Comparison of ENCODE assay signal across 13 cellular contexts in the genomic region with DNA sequence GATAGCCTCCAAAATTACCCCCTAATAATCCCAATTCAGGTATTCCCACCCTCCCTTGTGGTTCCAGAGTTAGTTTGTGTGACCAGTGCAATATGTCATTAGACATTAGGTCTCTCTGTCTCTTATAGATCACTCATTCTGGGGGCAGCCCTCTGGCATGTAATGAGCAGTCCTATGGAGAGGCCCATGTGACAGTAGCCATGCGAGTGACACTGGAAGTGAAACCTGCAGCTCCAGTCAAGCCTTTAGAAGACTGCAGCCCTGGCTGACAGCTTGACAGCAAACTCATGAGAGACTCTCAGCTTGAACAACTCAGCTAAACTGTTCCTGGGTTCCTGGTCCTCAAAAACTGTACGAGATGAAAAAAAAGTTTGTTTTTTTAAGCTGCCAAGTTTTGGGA. TPM values are rescaled to one million over a fixed set of nuclear protein-coding genes. Genes with fewer than 3 reads are reported as not detected.
DNase-seq lines count a peak whose midpoint lies in the region; ATAC-seq and TF ChIP-seq lines count a peak whose summit lies in the region.
"Had no signal": no experiment of that assay in that cellular context is flagged by ENCODE, and none has a peak within 500 bp of the region (broad histone marks: within the 10 kb centered on the region; RNA-seq: fewer than 3 reads in every experiment).

No MANE protein-coding gene starts in this region.

- TF ChIP-seq POLR2A in Peyer's patch (IDR thresholded peaks at IDR 0.05) = no peak

- no peak overlapping the region for H3K4me3 ChIP-seq in thymus (ENCODE audit: low read length)
- H3K4me3 ChIP-seq in left lung = no peak overlapping the region
- H3K4me3 ChIP-seq in Peyer's patch = no peak overlapping the region
- H3K4me3 ChIP-seq: esophagus muscularis mucosa had no signal

- peak overlapping the region; percentile 8 for H3K27ac ChIP-seq in thymus (ENCODE audit: low read depth)
- no peak overlapping the region for H3K27ac ChIP-seq in left lung
- H3K27ac ChIP-seq in Peyer's patch = no peak overlapping the region
- H3K27ac ChIP-seq: esophagus muscularis mucosa, neutrophil had no signal

- intact Hi-C loops in left lung (cut with DNase I) = no loop called here

- 45% methylated on average over 2 of the region's 2 CpGs for WGBS in thymus

- DNase-seq in left lung (no peak), iPS-NIHi7 (ENCODE audit: extremely low spot score) (no peak), Peyer's patch (no peak)
- DNase-seq: activated T-cell treated with anti-CD3 and anti-CD28 coated beads, Interleukin-2, amount 50 U/mL, for 48 hours; DMS153; Karpas-422; NCI-H510A had no signal

- H3K4me1 ChIP-seq in thymus (ENCODE audit: control insufficient read depth, insufficient read depth, low read length) (no peaks in the 10 kb centered on the region), left lung (peaks cover 0 to 5% of the 10 kb centered on the region in 2 donors), Peyer's patch (no peaks in the 10 kb centered on the region)

- H3K27me3 ChIP-seq in thymus (ENCODE audit: control insufficient read depth, insufficient read depth) = no peaks in the 10 kb centered on the region
- H3K27me3 ChIP-seq in left lung = no peaks in the 10 kb centered on the region
- no peaks in the 10 kb centered on the region for H3K27me3 ChIP-seq in Peyer's patch
- H3K27me3 ChIP-seq: esophagus muscularis mucosa, neutrophil had no signal

- H3K36me3 ChIP-seq in thymus (ENCODE audit: control insufficient read depth, insufficient read depth) = no peaks in the 10 kb centered on the region
- no peaks in the 10 kb centered on the region for H3K36me3 ChIP-seq in left lung
- no peaks in the 10 kb centered on the region for H3K36me3 ChIP-seq in Peyer's patch
- H3K36me3 ChIP-seq: esophagus muscularis mucosa, neutrophil had no signal

- ATAC-seq in GM19324 (IDR thresholded peaks at IDR 0.05; ENCODE audit: low FRiP score, unreplicated experiment) = peak; percentile 76
- ATAC-seq in HG02759 (IDR thresholded peaks at IDR 0.05; ENCODE audit: unreplicated experiment) = peak; percentile 91
- peak; percentile 94 for ATAC-seq in HG03469 (IDR thresholded peaks at IDR 0.05; ENCODE audit: unreplicated experiment)
- ATAC-seq in left lung = no peak

- TF ChIP-seq CTCF in left lung (IDR thresholded peaks at IDR 0.05) (no peak), Peyer's patch (IDR thresholded peaks at IDR 0.05) (no peak)

- no peaks in the 10 kb centered on the region for H3K9me3 ChIP-seq in thymus (ENCODE audit: control insufficient read depth)
- no peaks in the 10 kb centered on the region for H3K9me3 ChIP-seq in left lung
- no peaks in the 10 kb centered on the region for H3K9me3 ChIP-seq in Peyer's patch
- H3K9me3 ChIP-seq: esophagus muscularis mucosa, neutrophil had no signal

RNA-seq across cellular contexts. Expression of a gene that starts 54.0 kb away (rescaled TPM):
- 0.87 TPM for polyA plus RNA-seq in thymus
- 1 to 10 TPM in 1 of 2 donors, under 1 TPM in 1; 0.32 to 1.1 TPM for total RNA-seq in left lung
- total RNA-seq in Peyer's patch = not detected
